Comparison of ENCODE assay signal across 1 cellular context in the genomic region with DNA sequence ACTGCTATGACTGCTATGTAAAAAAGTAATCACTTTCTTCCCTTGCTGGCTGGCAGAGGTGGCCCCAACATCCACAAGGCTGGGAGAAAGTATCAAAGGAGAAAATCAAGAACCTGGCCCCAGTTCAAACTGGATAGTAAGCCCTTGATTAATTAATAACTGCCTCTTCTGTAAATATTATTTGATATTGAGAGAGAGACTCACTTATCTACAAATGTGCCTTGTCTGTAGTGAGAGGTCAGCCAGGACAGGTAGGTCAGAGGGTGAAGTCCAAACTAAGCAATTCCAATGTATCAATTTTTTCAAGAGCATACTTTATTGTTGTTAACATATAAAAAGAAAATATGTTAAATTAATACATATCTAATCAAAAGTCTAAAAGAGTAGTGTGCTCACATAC.
TF ChIP-seq lines count a peak whose summit lies in the region.

No MANE protein-coding gene starts in this region.

TF ChIP-seq in GM23338, 12 proteins besides CTCF, POLR2A, EP300 and RAD21 (continued from another document):
- no peak for TF ChIP-seq EZH2phosphoT487 (IDR thresholded peaks at IDR 0.05; ENCODE audit: unreplicated experiment)
- no peak for TF ChIP-seq ZNF114 (CRISPR knock-in tag; IDR thresholded peaks at IDR 0.05)
